In the genomic region with DNA sequence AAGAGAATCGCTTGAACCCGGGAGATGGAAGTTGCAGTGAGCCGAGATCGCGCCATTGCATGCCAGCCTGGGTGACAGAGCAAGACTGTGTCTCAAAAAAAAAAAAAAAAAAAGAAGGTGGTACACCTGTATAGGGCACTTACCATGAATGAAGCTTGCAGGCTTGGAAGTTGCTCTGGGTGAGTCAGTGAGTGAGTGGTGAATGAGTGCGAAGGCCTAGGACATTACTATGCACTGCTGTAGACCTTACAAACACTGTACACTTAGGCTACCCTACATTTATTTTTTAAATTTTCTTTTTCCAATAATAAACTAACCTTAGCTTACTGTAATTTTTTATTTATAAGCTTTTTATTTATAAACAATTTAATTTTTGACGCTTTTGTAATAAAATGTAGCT, we compare ENCODE assay signal across 19 cellular contexts.
"Had no signal": no experiment of that assay in that cellular context is flagged by ENCODE, and none has a peak within 500 bp of the region (broad histone marks: within the 10 kb centered on the region; RNA-seq: fewer than 3 reads in every experiment).

No MANE protein-coding gene starts in this region.

- H3K36me3 ChIP-seq: thoracic aorta, transverse colon had no signal

- H3K4me1 ChIP-seq: parathyroid adenoma, psoas muscle, spleen, stomach, transverse colon had no signal

- H3K4me3 ChIP-seq: hepatocyte, psoas muscle, spleen, stomach, thoracic aorta, transverse colon had no signal

- ATAC-seq: naive thymus-derived CD4-positive, alpha-beta T cell; psoas muscle; sciatic nerve had no signal

- H3K9me3 ChIP-seq: psoas muscle, spleen, stomach, thoracic aorta, transverse colon had no signal

- FAIRE-seq: colon had no signal

- H3K27me3 ChIP-seq: hepatocyte, spleen, stomach, transverse colon had no signal

- H3K27ac ChIP-seq: hepatocyte, parathyroid adenoma, psoas muscle, spleen, stomach, thoracic aorta, transverse colon had no signal

- DNase-seq: erythroblast; foreskin melanocyte; head of caudate nucleus; naive thymus-derived CD4-positive, alpha-beta T cell; nephron progenitor cell; psoas muscle; spleen; stimulated activated CD4-positive, alpha-beta T cell treated with anti-CD3 and anti-CD28 coated beads, Interleukin-15, amount 100 ng/mL, for 24 hours; stimulated activated CD4-positive, alpha-beta T cell treated with anti-CD3 and anti-CD28 coated beads, Interleukin-1b, Interleukin-23, amount 100 ng/mL, for 48 hours; stimulated activated CD4-positive, alpha-beta T cell treated with anti-CD3 and anti-CD28 coated beads, Interleukin-4, amount 100 ng/mL, for 4 hours; stimulated activated naive CD4-positive, alpha-beta T cell; stomach; substantia nigra; transverse colon had no signal
